ENCODE assay signal across 10 cellular contexts in genomic region chr14:76950043-76951020, GRCh38.
DNase-seq lines count a peak whose midpoint lies in the region; ATAC-seq and TF ChIP-seq lines count a peak whose summit lies in the region.
"Had no signal": no experiment of that assay in that cellular context is flagged by ENCODE, and none has a peak within 500 bp of the region (broad histone marks: within the 10 kb centered on the region; RNA-seq: fewer than 3 reads in every experiment).

No MANE protein-coding gene starts in this region.

- H3K4me3 Mint-ChIP-seq in activated CD4-positive, alpha-beta T cell treated with anti-CD3 and anti-CD28 coated beads for 36 hours: no peak overlapping the region
- no peak overlapping the region for H3K4me3 Mint-ChIP-seq in activated CD4-positive, alpha-beta T cell treated with anti-CD3 and anti-CD28 coated beads, Interleukin-2, amount 10 ng/mL, durations not matched to agents 24 days and 14 days
- no peak overlapping the region for H3K4me3 Mint-ChIP-seq in activated naive CD8-positive, alpha-beta T cell treated with anti-CD3 and anti-CD28 coated beads, Interleukin-2, amount 50 U/mL, for 24 hours
- no peak overlapping the region for H3K4me3 Mint-ChIP-seq in effector memory CD8-positive, alpha-beta T cell

- ATAC-seq in activated CD4-positive, alpha-beta T cell treated with anti-CD3 and anti-CD28 coated beads for 36 hours: peak; percentile 10
- no peak for ATAC-seq in activated naive CD8-positive, alpha-beta T cell treated with anti-CD3 and anti-CD28 coated beads, Interleukin-2, amount 50 U/mL, for 24 hours
- no peak for ATAC-seq in HG02678 (IDR thresholded peaks at IDR 0.05; ENCODE audit: unreplicated experiment)
- no peak for ATAC-seq in effector memory CD8-positive, alpha-beta T cell (replicated peaks)

- H3K4me1 Mint-ChIP-seq in activated CD4-positive, alpha-beta T cell treated with anti-CD3 and anti-CD28 coated beads for 36 hours: peaks cover 65% of the 10 kb centered on the region
- H3K4me1 Mint-ChIP-seq in activated CD4-positive, alpha-beta T cell treated with anti-CD3 and anti-CD28 coated beads, Interleukin-2, amount 10 ng/mL, durations not matched to agents 24 days and 14 days: peaks cover 49% of the 10 kb centered on the region
- peaks cover 66% of the 10 kb centered on the region for H3K4me1 Mint-ChIP-seq in activated naive CD8-positive, alpha-beta T cell treated with anti-CD3 and anti-CD28 coated beads, Interleukin-2, amount 50 U/mL, for 24 hours
- H3K4me1 Mint-ChIP-seq in effector memory CD8-positive, alpha-beta T cell (ENCODE audit: low read depth in 2 of 2): peaks cover 22 to 31% of the 10 kb centered on the region in 2 donors

- no peaks in the 10 kb centered on the region for H3K36me3 ChIP-seq in suprapubic skin

- H3K4me1 ChIP-seq in suprapubic skin: peaks cover 66% of the 10 kb centered on the region

- H3K27ac ChIP-seq in suprapubic skin: peak overlapping the region; percentile 40

- intact Hi-C loops in activated CD4-positive, alpha-beta T cell treated with anti-CD3 and anti-CD28 coated beads for 36 hours (cut with DNase I, micrococcal nuclease): loop anchor here in 1 of 2 experiments (10.0 kb wide), 1 partner anchor 504 kb away; the partner anchor contains the start of genes AHSA1 and VIPAS39
- intact Hi-C loops in activated CD4-positive, alpha-beta T cell treated with anti-CD3 and anti-CD28 coated beads, Interleukin-2, amount 10 ng/mL, durations not matched to agents 24 days and 14 days (cut with micrococcal nuclease): no loop called here

- 56% methylated on average over 12 of the region's 14 CpGs for WGBS in suprapubic skin

- POLR2A ChIA-PET in activated CD4-positive, alpha-beta T cell treated with anti-CD3 and anti-CD28 coated beads for 36 hours (lab: Charles Lee): no interaction called here

- H3K9me3 Mint-ChIP-seq in activated CD4-positive, alpha-beta T cell treated with anti-CD3 and anti-CD28 coated beads for 36 hours (ENCODE audit: low read depth): no peaks in the 10 kb centered on the region
- H3K9me3 Mint-ChIP-seq in activated CD4-positive, alpha-beta T cell treated with anti-CD3 and anti-CD28 coated beads, Interleukin-2, amount 10 ng/mL, durations not matched to agents 24 days and 14 days: no peaks in the 10 kb centered on the region
- no peaks in the 10 kb centered on the region for H3K9me3 Mint-ChIP-seq in activated naive CD8-positive, alpha-beta T cell treated with anti-CD3 and anti-CD28 coated beads, Interleukin-2, amount 50 U/mL, for 24 hours
- no peaks in the 10 kb centered on the region for H3K9me3 Mint-ChIP-seq in effector memory CD8-positive, alpha-beta T cell

- no peak for TF ChIP-seq CTCF in suprapubic skin (IDR thresholded peaks at IDR 0.05)

- no peaks in the 10 kb centered on the region for H3K9me3 ChIP-seq in suprapubic skin

- no peaks in the 10 kb centered on the region for H3K27me3 Mint-ChIP-seq in activated CD4-positive, alpha-beta T cell treated with anti-CD3 and anti-CD28 coated beads for 36 hours
- H3K27me3 Mint-ChIP-seq in activated CD4-positive, alpha-beta T cell treated with anti-CD3 and anti-CD28 coated beads, Interleukin-2, amount 10 ng/mL, durations not matched to agents 24 days and 14 days: no peaks in the 10 kb centered on the region
- no peaks in the 10 kb centered on the region for H3K27me3 Mint-ChIP-seq in activated naive CD8-positive, alpha-beta T cell treated with anti-CD3 and anti-CD28 coated beads, Interleukin-2, amount 50 U/mL, for 24 hours
- H3K27me3 Mint-ChIP-seq in effector memory CD8-positive, alpha-beta T cell: no peaks in the 10 kb centered on the region

- H3K36me3 Mint-ChIP-seq in activated CD4-positive, alpha-beta T cell treated with anti-CD3 and anti-CD28 coated beads for 36 hours (ENCODE audit: low read depth): no peaks in the 10 kb centered on the region
- H3K36me3 Mint-ChIP-seq in activated CD4-positive, alpha-beta T cell treated with anti-CD3 and anti-CD28 coated beads, Interleukin-2, amount 10 ng/mL, durations not matched to agents 24 days and 14 days (ENCODE audit: low read depth): no peaks in the 10 kb centered on the region
- H3K36me3 Mint-ChIP-seq in activated naive CD8-positive, alpha-beta T cell treated with anti-CD3 and anti-CD28 coated beads, Interleukin-2, amount 50 U/mL, for 24 hours (ENCODE audit: low read depth): no peaks in the 10 kb centered on the region
- peaks cover 5% of the 10 kb centered on the region for H3K36me3 Mint-ChIP-seq in effector memory CD8-positive, alpha-beta T cell (ENCODE audit: insufficient read depth)

- no peak for TF ChIP-seq EP300 in suprapubic skin (IDR thresholded peaks at IDR 0.05)

- H3K27me3 ChIP-seq in suprapubic skin: no peaks in the 10 kb centered on the region

- CTCF ChIA-PET in activated CD4-positive, alpha-beta T cell treated with anti-CD3 and anti-CD28 coated beads for 36 hours (lab: Charles Lee): interaction anchor here (0.7 to 1.5 kb wide), 4 partner anchors 12 to 103 kb away, joined by 3 to 4 read pairs (median 4); no protein-coding TSS in a partner anchor

- TF ChIP-seq POLR2A in suprapubic skin (IDR thresholded peaks at IDR 0.05): no peak

- H3K4me3 ChIP-seq in suprapubic skin: no peak overlapping the region

- H3K27ac Mint-ChIP-seq in activated CD4-positive, alpha-beta T cell treated with anti-CD3 and anti-CD28 coated beads for 36 hours: no peak overlapping the region
- H3K27ac Mint-ChIP-seq in activated CD4-positive, alpha-beta T cell treated with anti-CD3 and anti-CD28 coated beads, Interleukin-2, amount 10 ng/mL, durations not matched to agents 24 days and 14 days: no peak overlapping the region
- H3K27ac Mint-ChIP-seq in activated naive CD8-positive, alpha-beta T cell treated with anti-CD3 and anti-CD28 coated beads, Interleukin-2, amount 50 U/mL, for 24 hours: peak overlapping the region; percentile 18
- no peak overlapping the region for H3K27ac Mint-ChIP-seq in effector memory CD8-positive, alpha-beta T cell

- no peak for DNase-seq in activated CD4-positive, alpha-beta T cell treated with anti-CD3 and anti-CD28 coated beads for 36 hours
- no peak for DNase-seq in activated CD4-positive, alpha-beta T cell treated with anti-CD3 and anti-CD28 coated beads, Interleukin-2, amount 10 ng/mL, durations not matched to agents 24 days and 14 days
- DNase-seq in activated naive CD8-positive, alpha-beta T cell treated with anti-CD3 and anti-CD28 coated beads, Interleukin-2, amount 50 U/mL, for 24 hours: no peak
- DNase-seq in kidney tubule cell (ENCODE audit: low spot score) (peak; percentile 92), suprapubic skin (ENCODE audit: low spot score in 2 of 2) (no peak), medulla oblongata (ENCODE audit: extremely low spot score) (no peak)
- no peak for DNase-seq in effector memory CD8-positive, alpha-beta T cell
- DNase-seq: NCI-H345, small intestine had no signal
